In the genomic region with DNA sequence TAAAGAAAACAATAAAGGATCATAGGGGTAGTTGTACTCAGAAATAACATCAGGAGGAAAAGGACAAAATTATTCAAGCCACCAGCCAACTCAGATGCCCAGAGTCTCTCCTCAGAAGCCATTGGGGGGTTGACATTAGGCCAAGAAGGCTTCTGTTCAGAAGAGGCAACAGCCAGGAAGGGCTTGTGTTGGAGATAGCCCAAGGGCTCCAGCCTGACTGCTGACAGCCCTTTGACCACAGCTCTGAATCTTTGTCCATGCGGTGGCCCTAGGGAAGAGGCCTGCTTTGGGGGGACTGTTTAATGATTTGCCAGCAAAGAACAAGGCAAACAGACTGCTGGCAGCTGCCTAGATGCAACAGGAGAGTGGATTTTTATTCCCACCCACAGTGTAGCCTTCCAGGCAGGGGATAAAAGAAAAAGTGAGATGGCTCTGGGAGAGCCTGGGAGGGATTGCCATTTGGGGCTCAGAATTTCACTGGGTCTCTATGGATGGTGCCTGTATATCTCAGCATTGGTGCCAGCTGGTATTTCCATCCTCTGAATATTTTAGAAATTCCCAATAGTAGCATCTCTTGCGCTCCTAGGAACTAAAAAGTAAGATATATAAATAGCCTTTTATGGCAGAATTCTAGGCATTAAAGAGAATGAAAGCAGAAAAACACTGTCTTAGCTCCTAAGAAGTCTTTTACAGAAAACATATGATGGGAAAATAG, we compare ENCODE assay signal across 1 cellular context.
A peak's percentile ranks its signal among the peaks of the same experiment; 100 is the strongest.
TF ChIP-seq lines count a peak whose summit lies in the region.

No MANE protein-coding gene starts in this region.

TF ChIP-seq in HepG2, 621 proteins besides CTCF, POLR2A, EP300 and RAD21 (continued from another document and continues in another):
- TF ChIP-seq, protein P1, sequence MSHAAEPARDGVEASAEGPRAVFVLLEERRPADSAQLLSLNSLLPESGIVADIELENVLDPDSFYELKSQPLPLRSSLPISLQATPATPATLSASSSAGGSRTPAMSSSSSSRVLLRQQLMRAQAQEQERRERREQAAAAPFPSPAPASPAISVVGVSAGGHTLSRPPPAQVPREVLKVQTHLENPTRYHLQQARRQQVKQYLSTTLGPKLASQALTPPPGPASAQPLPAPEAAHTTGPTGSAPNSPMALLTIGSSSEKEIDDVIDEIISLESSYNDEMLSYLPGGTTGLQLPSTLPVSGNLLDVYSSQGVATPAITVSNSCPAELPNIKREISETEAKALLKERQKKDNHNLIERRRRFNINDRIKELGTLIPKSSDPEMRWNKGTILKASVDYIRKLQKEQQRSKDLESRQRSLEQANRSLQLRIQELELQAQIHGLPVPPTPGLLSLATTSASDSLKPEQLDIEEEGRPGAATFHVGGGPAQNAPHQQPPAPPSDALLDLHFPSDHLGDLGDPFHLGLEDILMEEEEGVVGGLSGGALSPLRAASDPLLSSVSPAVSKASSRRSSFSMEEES (CRISPR knock-in tag; IDR thresholded peaks at IDR 0.05), result peak; percentile 84
- peak; percentile 89 for TF ChIP-seq ZFP37 (CRISPR knock-in tag; IDR thresholded peaks at IDR 0.05; ENCODE audit: borderline replicate concordance)
- TF ChIP-seq MBD4 (IDR thresholded peaks at IDR 0.05; ENCODE audit: borderline replicate concordance, low read length), result no peak
- TF ChIP-seq ATF1 (CRISPR knock-in tag; IDR thresholded peaks at IDR 0.05), result no peak; the same call in 1 of the 2 replicates
- peak; percentile 81 for TF ChIP-seq NR2F6 (IDR thresholded peaks at IDR 0.05)
- peak; percentile 89 for TF ChIP-seq NR2F6 (CRISPR knock-in tag; IDR thresholded peaks at IDR 0.05)
- TF ChIP-seq, protein P2, sequence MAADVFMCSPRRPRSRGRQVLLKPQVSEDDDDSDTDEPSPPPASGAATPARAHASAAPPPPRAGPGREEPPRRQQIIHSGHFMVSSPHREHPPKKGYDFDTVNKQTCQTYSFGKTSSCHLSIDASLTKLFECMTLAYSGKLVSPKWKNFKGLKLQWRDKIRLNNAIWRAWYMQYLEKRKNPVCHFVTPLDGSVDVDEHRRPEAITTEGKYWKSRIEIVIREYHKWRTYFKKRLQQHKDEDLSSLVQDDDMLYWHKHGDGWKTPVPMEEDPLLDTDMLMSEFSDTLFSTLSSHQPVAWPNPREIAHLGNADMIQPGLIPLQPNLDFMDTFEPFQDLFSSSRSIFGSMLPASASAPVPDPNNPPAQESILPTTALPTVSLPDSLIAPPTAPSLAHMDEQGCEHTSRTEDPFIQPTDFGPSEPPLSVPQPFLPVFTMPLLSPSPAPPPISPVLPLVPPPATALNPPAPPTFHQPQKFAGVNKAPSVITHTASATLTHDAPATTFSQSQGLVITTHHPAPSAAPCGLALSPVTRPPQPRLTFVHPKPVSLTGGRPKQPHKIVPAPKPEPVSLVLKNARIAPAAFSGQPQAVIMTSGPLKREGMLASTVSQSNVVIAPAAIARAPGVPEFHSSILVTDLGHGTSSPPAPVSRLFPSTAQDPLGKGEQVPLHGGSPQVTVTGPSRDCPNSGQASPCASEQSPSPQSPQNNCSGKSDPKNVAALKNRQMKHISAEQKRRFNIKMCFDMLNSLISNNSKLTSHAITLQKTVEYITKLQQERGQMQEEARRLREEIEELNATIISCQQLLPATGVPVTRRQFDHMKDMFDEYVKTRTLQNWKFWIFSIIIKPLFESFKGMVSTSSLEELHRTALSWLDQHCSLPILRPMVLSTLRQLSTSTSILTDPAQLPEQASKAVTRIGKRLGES (CRISPR knock-in tag; IDR thresholded peaks at IDR 0.05; ENCODE audit: borderline replicate concordance), result peak; percentile 88; the same call in 1 of the 2 replicates
- TF ChIP-seq, protein P3, sequence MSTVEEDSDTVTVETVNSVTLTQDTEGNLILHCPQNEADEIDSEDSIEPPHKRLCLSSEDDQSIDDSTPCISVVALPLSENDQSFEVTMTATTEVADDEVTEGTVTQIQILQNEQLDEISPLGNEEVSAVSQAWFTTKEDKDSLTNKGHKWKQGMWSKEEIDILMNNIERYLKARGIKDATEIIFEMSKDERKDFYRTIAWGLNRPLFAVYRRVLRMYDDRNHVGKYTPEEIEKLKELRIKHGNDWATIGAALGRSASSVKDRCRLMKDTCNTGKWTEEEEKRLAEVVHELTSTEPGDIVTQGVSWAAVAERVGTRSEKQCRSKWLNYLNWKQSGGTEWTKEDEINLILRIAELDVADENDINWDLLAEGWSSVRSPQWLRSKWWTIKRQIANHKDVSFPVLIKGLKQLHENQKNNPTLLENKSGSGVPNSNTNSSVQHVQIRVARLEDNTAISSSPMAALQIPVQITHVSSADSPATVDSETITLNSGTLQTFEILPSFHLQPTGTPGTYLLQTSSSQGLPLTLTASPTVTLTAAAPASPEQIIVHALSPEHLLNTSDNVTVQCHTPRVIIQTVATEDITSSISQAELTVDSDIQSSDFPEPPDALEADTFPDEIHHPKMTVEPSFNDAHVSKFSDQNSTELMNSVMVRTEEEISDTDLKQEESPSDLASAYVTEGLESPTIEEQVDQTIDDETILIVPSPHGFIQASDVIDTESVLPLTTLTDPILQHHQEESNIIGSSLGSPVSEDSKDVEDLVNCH (CRISPR knock-in tag; IDR thresholded peaks at IDR 0.05), result no peak
- TF ChIP-seq EED (CRISPR knock-in tag; IDR thresholded peaks at IDR 0.05), result no peak
- TF ChIP-seq, protein P4, sequence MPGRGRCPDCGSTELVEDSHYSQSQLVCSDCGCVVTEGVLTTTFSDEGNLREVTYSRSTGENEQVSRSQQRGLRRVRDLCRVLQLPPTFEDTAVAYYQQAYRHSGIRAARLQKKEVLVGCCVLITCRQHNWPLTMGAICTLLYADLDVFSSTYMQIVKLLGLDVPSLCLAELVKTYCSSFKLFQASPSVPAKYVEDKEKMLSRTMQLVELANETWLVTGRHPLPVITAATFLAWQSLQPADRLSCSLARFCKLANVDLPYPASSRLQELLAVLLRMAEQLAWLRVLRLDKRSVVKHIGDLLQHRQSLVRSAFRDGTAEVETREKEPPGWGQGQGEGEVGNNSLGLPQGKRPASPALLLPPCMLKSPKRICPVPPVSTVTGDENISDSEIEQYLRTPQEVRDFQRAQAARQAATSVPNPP (CRISPR knock-in tag; IDR thresholded peaks at IDR 0.05), result 0 out of 2 replicates have a peak, but pooled peaks have one; percentile 69
- TF ChIP-seq ZNF326 (CRISPR knock-in tag; IDR thresholded peaks at IDR 0.05; ENCODE audit: borderline replicate concordance), result no peak
- no peak for TF ChIP-seq ZNF879 (CRISPR knock-in tag; IDR thresholded peaks at IDR 0.05)
- TF ChIP-seq CBX5 (CRISPR knock-in tag; IDR thresholded peaks at IDR 0.05; ENCODE audit: borderline replicate concordance), result peak; percentile 81; the same call in 1 of the 2 replicates
- peak; percentile 76; the same call in 1 of the 2 replicates for TF ChIP-seq TGIF2 (CRISPR knock-in tag; IDR thresholded peaks at IDR 0.05)
- no peak for TF ChIP-seq ZNF430 (CRISPR knock-in tag; IDR thresholded peaks at IDR 0.05)
- TF ChIP-seq, protein P5, sequence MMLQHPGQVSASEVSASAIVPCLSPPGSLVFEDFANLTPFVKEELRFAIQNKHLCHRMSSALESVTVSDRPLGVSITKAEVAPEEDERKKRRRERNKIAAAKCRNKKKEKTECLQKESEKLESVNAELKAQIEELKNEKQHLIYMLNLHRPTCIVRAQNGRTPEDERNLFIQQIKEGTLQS (CRISPR knock-in tag; IDR thresholded peaks at IDR 0.05), result peak; percentile 41; the same call in 1 of the 2 replicates
- no peak; the same call in 1 of the 2 replicates for TF ChIP-seq TBX3 (IDR thresholded peaks at IDR 0.05; ENCODE audit: borderline replicate concordance)
- TF ChIP-seq, protein P6, sequence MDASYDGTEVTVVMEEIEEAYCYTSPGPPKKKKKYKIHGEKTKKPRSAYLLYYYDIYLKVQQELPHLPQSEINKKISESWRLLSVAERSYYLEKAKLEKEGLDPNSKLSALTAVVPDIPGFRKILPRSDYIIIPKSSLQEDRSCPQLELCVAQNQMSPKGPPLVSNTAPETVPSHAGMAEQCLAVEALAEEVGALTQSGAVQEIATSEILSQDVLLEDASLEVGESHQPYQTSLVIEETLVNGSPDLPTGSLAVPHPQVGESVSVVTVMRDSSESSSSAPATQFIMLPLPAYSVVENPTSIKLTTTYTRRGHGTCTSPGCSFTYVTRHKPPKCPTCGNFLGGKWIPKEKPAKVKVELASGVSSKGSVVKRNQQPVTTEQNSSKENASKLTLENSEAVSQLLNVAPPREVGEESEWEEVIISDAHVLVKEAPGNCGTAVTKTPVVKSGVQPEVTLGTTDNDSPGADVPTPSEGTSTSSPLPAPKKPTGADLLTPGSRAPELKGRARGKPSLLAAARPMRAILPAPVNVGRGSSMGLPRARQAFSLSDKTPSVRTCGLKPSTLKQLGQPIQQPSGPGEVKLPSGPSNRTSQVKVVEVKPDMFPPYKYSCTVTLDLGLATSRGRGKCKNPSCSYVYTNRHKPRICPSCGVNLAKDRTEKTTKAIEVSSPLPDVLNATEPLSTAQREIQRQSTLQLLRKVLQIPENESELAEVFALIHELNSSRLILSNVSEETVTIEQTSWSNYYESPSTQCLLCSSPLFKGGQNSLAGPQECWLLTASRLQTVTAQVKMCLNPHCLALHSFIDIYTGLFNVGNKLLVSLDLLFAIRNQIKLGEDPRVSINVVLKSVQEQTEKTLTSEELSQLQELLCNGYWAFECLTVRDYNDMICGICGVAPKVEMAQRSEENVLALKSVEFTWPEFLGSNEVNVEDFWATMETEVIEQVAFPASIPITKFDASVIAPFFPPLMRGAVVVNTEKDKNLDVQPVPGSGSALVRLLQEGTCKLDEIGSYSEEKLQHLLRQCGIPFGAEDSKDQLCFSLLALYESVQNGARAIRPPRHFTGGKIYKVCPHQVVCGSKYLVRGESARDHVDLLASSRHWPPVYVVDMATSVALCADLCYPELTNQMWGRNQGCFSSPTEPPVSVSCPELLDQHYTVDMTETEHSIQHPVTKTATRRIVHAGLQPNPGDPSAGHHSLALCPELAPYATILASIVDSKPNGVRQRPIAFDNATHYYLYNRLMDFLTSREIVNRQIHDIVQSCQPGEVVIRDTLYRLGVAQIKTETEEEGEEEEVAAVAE (CRISPR knock-in tag; IDR thresholded peaks at IDR 0.05; ENCODE audit: borderline replicate concordance), result peak; percentile 92
- no peak for TF ChIP-seq TEAD2 (CRISPR knock-in tag; IDR thresholded peaks at IDR 0.05)
- TF ChIP-seq ZNF225 (CRISPR knock-in tag; IDR thresholded peaks at IDR 0.05), result no peak
- no peak; the same call in 1 of the 2 replicates for TF ChIP-seq SAFB2 (CRISPR knock-in tag; IDR thresholded peaks at IDR 0.05; ENCODE audit: borderline replicate concordance, low read depth)
- TF ChIP-seq, protein P7, sequence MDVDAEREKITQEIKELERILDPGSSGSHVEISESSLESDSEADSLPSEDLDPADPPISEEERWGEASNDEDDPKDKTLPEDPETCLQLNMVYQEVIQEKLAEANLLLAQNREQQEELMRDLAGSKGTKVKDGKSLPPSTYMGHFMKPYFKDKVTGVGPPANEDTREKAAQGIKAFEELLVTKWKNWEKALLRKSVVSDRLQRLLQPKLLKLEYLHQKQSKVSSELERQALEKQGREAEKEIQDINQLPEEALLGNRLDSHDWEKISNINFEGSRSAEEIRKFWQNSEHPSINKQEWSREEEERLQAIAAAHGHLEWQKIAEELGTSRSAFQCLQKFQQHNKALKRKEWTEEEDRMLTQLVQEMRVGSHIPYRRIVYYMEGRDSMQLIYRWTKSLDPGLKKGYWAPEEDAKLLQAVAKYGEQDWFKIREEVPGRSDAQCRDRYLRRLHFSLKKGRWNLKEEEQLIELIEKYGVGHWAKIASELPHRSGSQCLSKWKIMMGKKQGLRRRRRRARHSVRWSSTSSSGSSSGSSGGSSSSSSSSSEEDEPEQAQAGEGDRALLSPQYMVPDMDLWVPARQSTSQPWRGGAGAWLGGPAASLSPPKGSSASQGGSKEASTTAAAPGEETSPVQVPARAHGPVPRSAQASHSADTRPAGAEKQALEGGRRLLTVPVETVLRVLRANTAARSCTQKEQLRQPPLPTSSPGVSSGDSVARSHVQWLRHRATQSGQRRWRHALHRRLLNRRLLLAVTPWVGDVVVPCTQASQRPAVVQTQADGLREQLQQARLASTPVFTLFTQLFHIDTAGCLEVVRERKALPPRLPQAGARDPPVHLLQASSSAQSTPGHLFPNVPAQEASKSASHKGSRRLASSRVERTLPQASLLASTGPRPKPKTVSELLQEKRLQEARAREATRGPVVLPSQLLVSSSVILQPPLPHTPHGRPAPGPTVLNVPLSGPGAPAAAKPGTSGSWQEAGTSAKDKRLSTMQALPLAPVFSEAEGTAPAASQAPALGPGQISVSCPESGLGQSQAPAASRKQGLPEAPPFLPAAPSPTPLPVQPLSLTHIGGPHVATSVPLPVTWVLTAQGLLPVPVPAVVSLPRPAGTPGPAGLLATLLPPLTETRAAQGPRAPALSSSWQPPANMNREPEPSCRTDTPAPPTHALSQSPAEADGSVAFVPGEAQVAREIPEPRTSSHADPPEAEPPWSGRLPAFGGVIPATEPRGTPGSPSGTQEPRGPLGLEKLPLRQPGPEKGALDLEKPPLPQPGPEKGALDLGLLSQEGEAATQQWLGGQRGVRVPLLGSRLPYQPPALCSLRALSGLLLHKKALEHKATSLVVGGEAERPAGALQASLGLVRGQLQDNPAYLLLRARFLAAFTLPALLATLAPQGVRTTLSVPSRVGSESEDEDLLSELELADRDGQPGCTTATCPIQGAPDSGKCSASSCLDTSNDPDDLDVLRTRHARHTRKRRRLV (CRISPR knock-in tag; IDR thresholded peaks at IDR 0.05), result 0 out of 2 replicates have a peak, but pooled peaks have one; percentile 40
- TF ChIP-seq KLF6 (CRISPR knock-in tag; IDR thresholded peaks at IDR 0.05), result 0 out of 2 replicates have a peak, but pooled peaks have one; percentile 38
- TF ChIP-seq ZNF17 (CRISPR knock-in tag; IDR thresholded peaks at IDR 0.05), result no peak
- no peak for TF ChIP-seq MATR3 (CRISPR knock-in tag; IDR thresholded peaks at IDR 0.05)
- TF ChIP-seq, protein P8, sequence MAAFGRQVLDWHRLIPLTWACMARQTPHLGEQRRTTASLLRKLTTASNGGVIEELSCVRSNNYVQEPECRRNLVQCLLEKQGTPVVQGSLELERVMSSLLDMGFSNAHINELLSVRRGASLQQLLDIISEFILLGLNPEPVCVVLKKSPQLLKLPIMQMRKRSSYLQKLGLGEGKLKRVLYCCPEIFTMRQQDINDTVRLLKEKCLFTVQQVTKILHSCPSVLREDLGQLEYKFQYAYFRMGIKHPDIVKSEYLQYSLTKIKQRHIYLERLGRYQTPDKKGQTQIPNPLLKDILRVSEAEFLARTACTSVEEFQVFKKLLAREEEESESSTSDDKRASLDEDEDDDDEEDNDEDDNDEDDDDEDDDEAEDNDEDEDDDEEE (CRISPR knock-in tag; IDR thresholded peaks at IDR 0.05), result peak; percentile 86
- TF ChIP-seq NR2C2 (CRISPR knock-in tag; IDR thresholded peaks at IDR 0.05; ENCODE audit: borderline replicate concordance), result peak; percentile 36; the same call in 1 of the 2 replicates
- TF ChIP-seq TMF1 (CRISPR knock-in tag; IDR thresholded peaks at IDR 0.05; ENCODE audit: low read depth), result no peak
- TF ChIP-seq DR1 (CRISPR knock-in tag; IDR thresholded peaks at IDR 0.05), result peak; percentile 83; the same call in 1 of the 2 replicates
- TF ChIP-seq, protein P9, sequence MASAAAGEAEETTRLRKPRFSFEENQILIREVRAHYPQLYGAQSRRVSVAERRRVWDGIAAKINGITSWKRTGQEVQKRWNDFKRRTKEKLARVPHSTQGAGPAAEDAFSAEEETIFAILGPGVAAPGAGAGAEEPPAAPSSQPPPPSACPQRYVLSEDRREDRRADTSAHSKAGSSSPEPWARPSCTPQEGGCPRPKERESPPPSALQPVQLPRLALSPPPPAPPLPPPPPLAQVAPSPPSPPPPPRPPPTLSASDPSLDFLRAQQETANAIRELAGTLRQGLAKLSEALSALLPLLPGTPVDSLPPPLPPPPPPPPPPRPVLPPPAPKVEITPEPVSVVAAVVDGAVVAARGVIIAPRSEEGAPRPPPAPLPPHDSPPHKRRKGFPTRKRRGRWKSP (CRISPR knock-in tag; IDR thresholded peaks at IDR 0.05), result peak; percentile 72; the same call in 1 of the 2 replicates
- TF ChIP-seq KDM2A (CRISPR knock-in tag; IDR thresholded peaks at IDR 0.05; ENCODE audit: borderline replicate concordance, low read depth), result peak; percentile 79; the same call in 1 of the 2 replicates
- no peak for TF ChIP-seq ZNF24 (IDR thresholded peaks at IDR 0.05)
- TF ChIP-seq ZNF383 (CRISPR knock-in tag; IDR thresholded peaks at IDR 0.05; ENCODE audit: borderline replicate concordance), result no peak
